ENCODE assay signal across 8 cellular contexts in genomic region chr6:106163446-106163965, GRCh38.
DNase-seq lines count a peak whose midpoint lies in the region; ATAC-seq and TF ChIP-seq lines count a peak whose summit lies in the region.

No MANE protein-coding gene starts in this region.

- H3K79me2 ChIP-seq in neural progenitor cell (ENCODE audit: low read depth): no peaks in the 10 kb centered on the region

- H3K36me3 Mint-ChIP-seq in activated B cell treated with CpG ODN at 0.5 μM for 24 hours (ENCODE audit: low read depth) (no peaks in the 10 kb centered on the region), neural progenitor cell (no peaks in the 10 kb centered on the region)

- no peaks in the 10 kb centered on the region for H3K9me3 Mint-ChIP-seq in activated B cell treated with CpG ODN at 0.5 μM for 24 hours
- no peaks in the 10 kb centered on the region for H3K9me3 Mint-ChIP-seq in neural progenitor cell

- intact Hi-C loops in activated B cell treated with CpG ODN at 0.5 μM for 24 hours (cut with micrococcal nuclease): loop anchor here (5.0 kb wide), 4 partner anchors 34 to 1659 kb away; partner anchors contain the start of gene SCML4

- H3K27ac Mint-ChIP-seq in activated B cell treated with CpG ODN at 0.5 μM for 24 hours: peak overlapping the region; percentile 92
- peak overlapping the region; percentile 42 for H3K27ac Mint-ChIP-seq in neural progenitor cell

- H3K36me3 ChIP-seq in effector memory CD4-positive, alpha-beta T cell (ENCODE audit: control insufficient read depth, insufficient read depth, low read length): no peaks in the 10 kb centered on the region
- no peaks in the 10 kb centered on the region for H3K36me3 ChIP-seq in neural progenitor cell

- H3K27me3 ChIP-seq in effector memory CD4-positive, alpha-beta T cell (replicated peaks; ENCODE audit: control insufficient read depth, insufficient read depth, low read length, poor library complexity, severe bottlenecking): no peaks in the 10 kb centered on the region
- H3K27me3 ChIP-seq in neural progenitor cell: no peaks in the 10 kb centered on the region

- H3K4me1 Mint-ChIP-seq in activated B cell treated with CpG ODN at 0.5 μM for 24 hours: peaks cover 35% of the 10 kb centered on the region
- H3K4me1 Mint-ChIP-seq in neural progenitor cell: peaks cover 26% of the 10 kb centered on the region

- H3K4me2 ChIP-seq in neural progenitor cell: peak overlapping the region; percentile 46

- H4K20me1 ChIP-seq in neural progenitor cell (ENCODE audit: low read depth): no peaks in the 10 kb centered on the region

- H2AFZ ChIP-seq in neural progenitor cell (replicated peaks): no peak overlapping the region

- POLR2A ChIA-PET in activated B cell treated with CpG ODN at 0.5 μM for 24 hours (lab: Charles Lee): interaction anchor here (0.5 to 2.5 kb wide), 29 partner anchors 10 to 1296 kb away, joined by 3 to 37 read pairs (median 5); partner anchors contain the start of genes ATG5, PDSS2, PRDM1 and PREP

- ATAC-seq in GM18909 (IDR thresholded peaks at IDR 0.05; ENCODE audit: poor library complexity, unreplicated experiment) (peak; percentile 38), HG03159 (IDR thresholded peaks at IDR 0.05; ENCODE audit: unreplicated experiment) (peak; percentile 29), activated B cell treated with CpG ODN at 0.5 μM for 24 hours (ENCODE audit: low read depth) (peak; percentile 57)

- no peak overlapping the region for H3K27ac ChIP-seq in effector memory CD4-positive, alpha-beta T cell (ENCODE audit: insufficient read depth, low read length, poor library complexity, severe bottlenecking)
- no peak overlapping the region for H3K27ac ChIP-seq in neural progenitor cell

- peaks cover 26% of the 10 kb centered on the region for H3K4me1 ChIP-seq in effector memory CD4-positive, alpha-beta T cell (ENCODE audit: control insufficient read depth, insufficient read depth, low read length, poor library complexity, severe bottlenecking)
- H3K4me1 ChIP-seq in neural progenitor cell: peaks cover 39% of the 10 kb centered on the region

- H3K9ac ChIP-seq in neural progenitor cell: no peak overlapping the region

- no peaks in the 10 kb centered on the region for H3K27me3 Mint-ChIP-seq in activated B cell treated with CpG ODN at 0.5 μM for 24 hours
- H3K27me3 Mint-ChIP-seq in neural progenitor cell (ENCODE audit: insufficient read depth, low read depth): peaks cover 5% of the 10 kb centered on the region

- no peak for TF ChIP-seq CTCF in activated B cell treated with CpG ODN at 0.5 μM for 24 hours (IDR thresholded peaks at IDR 0.05)
- TF ChIP-seq CTCF in neural progenitor cell (IDR thresholded peaks at IDR 0.05): no peak

- peaks cover 34% of the 10 kb centered on the region for H3F3A ChIP-seq in neural progenitor cell (ENCODE audit: low read depth)

- H3K4me3 Mint-ChIP-seq in activated B cell treated with CpG ODN at 0.5 μM for 24 hours (peak overlapping the region; percentile 36), neural progenitor cell (no peak overlapping the region)

- H3K9me3 ChIP-seq in effector memory CD4-positive, alpha-beta T cell (ENCODE audit: control insufficient read depth, low read length): no peaks in the 10 kb centered on the region
- H3K9me3 ChIP-seq in neural progenitor cell (ENCODE audit: low read depth): no peaks in the 10 kb centered on the region

- CTCF ChIA-PET in activated B cell treated with CpG ODN at 0.5 μM for 24 hours (lab: Charles Lee): interaction anchor here (0.9 to 2.6 kb wide), 9 partner anchors 19 to 73 kb away, joined by 3 to 13 read pairs (median 4); no protein-coding TSS in a partner anchor

- peak; percentile 37 for DNase-seq in activated B cell treated with CpG ODN at 0.5 μM for 24 hours
- DNase-seq in effector memory CD4-positive, alpha-beta T cell: peak in 1 of 3 donors; percentile 29
- peak; percentile 29 for DNase-seq in neural progenitor cell (ENCODE audit: low spot score)
- no peak for DNase-seq in NCI-H2029 treated with DMSO at 0.1 percent for 48 hours (lab: John Stamatoyannopoulos, UW)
- DNase-seq in NCI-H1105 (lab: John Stamatoyannopoulos, UW): no peak
- no peak for DNase-seq in NCI-H345 (lab: John Stamatoyannopoulos, UW)

- peak overlapping the region; percentile 8 for H3K4me3 ChIP-seq in effector memory CD4-positive, alpha-beta T cell (ENCODE audit: insufficient read depth, low read depth, low read length, poor library complexity, severe bottlenecking)
- H3K4me3 ChIP-seq in neural progenitor cell: no peak overlapping the region

Comparison
In these comparisons a context has a peak if more than half of its experiments do, and no peak if none do; other contexts are left out.
1. DNase-seq: peak in activated B cell treated with CpG ODN at 0.5 μM for 24 hours (single experiment) and neural progenitor cell (single experiment); none in NCI-H2029 treated with DMSO at 0.1 percent for 48 hours (single experiment), NCI-H1105 (single experiment) and NCI-H345 (single experiment).
2. Peak in every context shown above with its lines, with median percentiles within 50 percentile points of each other: ATAC-seq.